In the genomic region with DNA sequence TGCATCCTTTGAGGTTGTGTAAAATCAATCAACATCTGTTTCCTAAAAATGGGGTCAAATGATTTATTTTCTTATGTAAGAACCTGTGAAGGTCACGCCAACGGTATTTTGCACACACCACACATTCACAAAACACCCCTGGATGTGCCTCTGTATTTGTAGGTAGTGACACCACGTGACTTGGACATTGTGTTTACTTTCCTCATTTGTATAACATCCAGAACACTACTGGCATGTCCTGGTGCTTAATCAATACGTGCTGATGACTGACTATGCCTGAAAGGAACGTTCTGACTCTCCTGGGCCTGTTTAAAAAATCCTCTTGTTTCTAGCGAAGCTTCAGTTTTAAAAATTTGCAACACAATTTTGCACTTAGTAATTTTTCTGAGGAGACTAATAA, we compare ENCODE assay signal across 34 cellular contexts. TPM values are rescaled to one million over a fixed set of nuclear protein-coding genes. Genes with fewer than 3 reads are reported as not detected.
"Had no signal": no experiment of that assay in that cellular context is flagged by ENCODE, and none has a peak within 500 bp of the region (broad histone marks: within the 10 kb centered on the region; RNA-seq: fewer than 3 reads in every experiment).

No MANE protein-coding gene starts in this region.

- H3K36me3 Mint-ChIP-seq: natural killer cell; neural progenitor cell; stimulated activated memory B cell treated with anti-CD40 and anti-IgM and Interleukin-4, amounts not matched to agents 10 μg/mL and 1 μg/mL and 100 μg/mL, for 72 hours; type B pancreatic cell had no signal

- H3K4me1 ChIP-seq: parathyroid adenoma, psoas muscle, testis, upper lobe of right lung had no signal

- DNase-seq: natural killer cell; occipital lobe; ovary; posterior cingulate gyrus; psoas muscle; right cardiac atrium; spleen; stimulated activated CD4-positive, alpha-beta T cell treated with anti-CD3 and anti-CD28 coated beads, Interleukin-12 subunit alpha, Interleukin-12 subunit beta, amount 100 ng/mL, for 4 hours; stimulated activated CD4-positive, alpha-beta T cell treated with anti-CD3 and anti-CD28 coated beads, Interleukin-1b, Interleukin-23, amount 100 ng/mL, for 48 hours; stimulated activated CD4-positive, alpha-beta T cell treated with anti-CD3 and anti-CD28 coated beads, Interleukin-4, amount 100 ng/mL, for 1 hour; stimulated activated CD4-positive, alpha-beta T cell treated with anti-CD3 and anti-CD28 coated beads, Interleukin-4, amount 100 ng/mL, for 4 hours; stimulated activated CD8-positive, alpha-beta memory T cell treated with anti-CD3 and anti-CD28 coated beads, Interleukin-4, amount 100 ng/mL, for 48 hours; stimulated activated naive CD4-positive, alpha-beta T cell; stimulated activated naive CD8-positive, alpha-beta T cell treated with anti-CD3 and anti-CD28 coated beads, Interleukin-15, amount 100 ng/mL, for 72 hours; stimulated activated naive CD8-positive, alpha-beta T cell treated with anti-CD3 and anti-CD28 coated beads, Interleukin-15, Interleukin-2, amounts not matched to agents 100 U/mL and 50 U/mL, for 24 hours; substantia nigra; testis; tibial artery; transverse colon; upper lobe of right lung; uterus had no signal

- H3K27ac ChIP-seq: neural progenitor cell, ovary, parathyroid adenoma, psoas muscle, skin epidermis, spleen, suprapubic skin, testis, tibial artery, transverse colon, upper lobe of right lung, uterus had no signal

- H3K9me3 Mint-ChIP-seq: natural killer cell; nephron; neural progenitor cell; stimulated activated memory B cell treated with anti-CD40 and anti-IgM and Interleukin-4, amounts not matched to agents 10 μg/mL and 1 μg/mL and 100 μg/mL, for 72 hours; stimulated activated naive CD8-positive, alpha-beta T cell treated with anti-CD3 and anti-CD28 coated beads, Interleukin-15, amount 100 ng/mL, for 72 hours; type B pancreatic cell had no signal

- H3K4me3 ChIP-seq: neural progenitor cell, ovary, psoas muscle, skin epidermis, smooth muscle cell, spleen, suprapubic skin, testis, tibial artery, transverse colon, upper lobe of right lung, uterus had no signal

- H3K27me3 ChIP-seq: ovary, testis had no signal

- H3K9me3 ChIP-seq: ovary, psoas muscle, spleen, suprapubic skin, testis, tibial artery, transverse colon, upper lobe of right lung, uterus had no signal

- H3K4me3 Mint-ChIP-seq: natural killer cell; nephron; neural progenitor cell; stimulated activated memory B cell treated with anti-CD40 and anti-IgM and Interleukin-4, amounts not matched to agents 10 μg/mL and 1 μg/mL and 100 μg/mL, for 72 hours; stimulated activated naive CD8-positive, alpha-beta T cell treated with anti-CD3 and anti-CD28 coated beads, Interleukin-15, amount 100 ng/mL, for 72 hours; type B pancreatic cell had no signal

- H3K4me1 Mint-ChIP-seq: nephron; stimulated activated memory B cell treated with anti-CD40 and anti-IgM and Interleukin-4, amounts not matched to agents 10 μg/mL and 1 μg/mL and 100 μg/mL, for 72 hours had no signal

- H3K27ac Mint-ChIP-seq: natural killer cell; nephron; neural progenitor cell; progenitor cell of endocrine pancreas; stimulated activated memory B cell treated with anti-CD40 and anti-IgM and Interleukin-4, amounts not matched to agents 10 μg/mL and 1 μg/mL and 100 μg/mL, for 72 hours; stimulated activated naive CD8-positive, alpha-beta T cell treated with anti-CD3 and anti-CD28 coated beads, Interleukin-15, amount 100 ng/mL, for 72 hours; type B pancreatic cell had no signal

- H3K36me3 ChIP-seq: neural progenitor cell, ovary, spleen, suprapubic skin, tibial artery, transverse colon, upper lobe of right lung, uterus had no signal

RNA-seq across cellular contexts. Expression of a gene that starts 3.4 kb away (rescaled TPM):
- total RNA-seq: natural killer cell, osteoblast, renal cortical epithelial cell, right cardiac atrium, sciatic nerve, smooth muscle cell, suprapubic skin, transverse colon, upper lobe of right lung, urinary bladder had no signal
- polyA plus RNA-seq: right cardiac atrium had no signal
